Comparison of ENCODE assay signal across 1 cellular context in genomic region chr6:35488517-35488862, GRCh38.
TF ChIP-seq lines count a peak whose summit lies in the region.

No MANE protein-coding gene starts in this region.

TF ChIP-seq in H1, 55 proteins besides CTCF, POLR2A, EP300 and RAD21:
- TF ChIP-seq KDM4A (IDR thresholded peaks at IDR 0.05; ENCODE audit: low read depth, low read length, severe bottlenecking) (no peak), YY1 (IDR thresholded peaks at IDR 0.05; ENCODE audit: low read depth, low read length) (no peak), SIX5 (IDR thresholded peaks at IDR 0.05; ENCODE audit: low read depth, low read length) (no peak), SUZ12 (IDR thresholded peaks at IDR 0.05; ENCODE audit: low read length) (no peak), CTBP2 (IDR thresholded peaks at IDR 0.05; ENCODE audit: borderline replicate concordance, insufficient read depth, insufficient read length, low read length) (no peak), TAF1 (IDR thresholded peaks at IDR 0.05; ENCODE audit: low read depth, low read length) (no peak), CEBPB (IDR thresholded peaks at IDR 0.05; ENCODE audit: low read depth, low read length) (no peak), JUN (IDR thresholded peaks at IDR 0.05; ENCODE audit: low read depth, low read length) (no peak), EGR1 (IDR thresholded peaks at IDR 0.05; ENCODE audit: borderline replicate concordance, low read depth, low read length) (no peak), POLR2AphosphoS5 (IDR thresholded peaks at IDR 0.05; ENCODE audit: low read depth, low read length) (no peak), ZNF274 (IDR thresholded peaks at IDR 0.05; ENCODE audit: borderline replicate concordance, extremely low read depth, low read length) (no peak), TBP (IDR thresholded peaks at IDR 0.05; ENCODE audit: low read depth, low read length) (no peak), CHD1 (IDR thresholded peaks at IDR 0.05; ENCODE audit: low read depth, low read length) (no peak), SP4 (IDR thresholded peaks at IDR 0.05; ENCODE audit: low read length) (no peak), SP2 (IDR thresholded peaks at IDR 0.05; ENCODE audit: low read length) (no peak), CREB1 (IDR thresholded peaks at IDR 0.05) (no peak)
